Comparison of ENCODE assay signal across 1 cellular context in genomic region chr4:10998826-10999225, GRCh38.
TF ChIP-seq lines count a peak whose summit lies in the region.

No MANE protein-coding gene starts in this region.

TF ChIP-seq in SK-N-SH treated with all-trans-retinoic acid at 6 μM for 48 hours, 23 proteins besides CTCF, POLR2A, EP300 and RAD21 (continued from another document):
- TF ChIP-seq CREB5 (CRISPR knock-in tag; IDR thresholded peaks at IDR 0.05; ENCODE audit: low read depth): no peak
- no peak for TF ChIP-seq SNAI2 (CRISPR knock-in tag; IDR thresholded peaks at IDR 0.05)
- TF ChIP-seq OSR1 (CRISPR knock-in tag; IDR thresholded peaks at IDR 0.05): no peak
- TF ChIP-seq ZNF70 (CRISPR knock-in tag; IDR thresholded peaks at IDR 0.05): no peak
